ENCODE assay signal across 15 cellular contexts in the genomic region with DNA sequence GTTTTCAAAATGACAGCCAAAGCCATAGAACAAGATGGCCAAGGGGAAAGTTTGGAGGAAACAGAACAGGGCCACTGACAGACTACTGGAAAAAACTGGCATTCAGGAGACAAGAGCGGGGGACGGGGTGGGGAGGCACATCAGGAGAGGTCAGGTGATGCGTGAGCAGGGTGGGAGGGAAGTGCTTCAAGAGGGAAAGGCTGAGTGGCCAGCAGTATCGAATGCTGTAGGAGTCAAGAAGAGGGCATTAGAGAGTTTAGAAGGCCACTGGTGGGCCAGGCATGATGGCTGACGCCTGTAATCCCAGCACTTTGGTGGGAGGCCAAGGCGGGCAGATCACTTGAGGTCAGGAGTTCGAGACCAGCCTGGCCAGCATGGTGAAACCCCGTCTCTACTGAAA. TPM values are rescaled to one million over a fixed set of nuclear protein-coding genes. Genes with fewer than 3 reads are reported as not detected.
DNase-seq lines count a peak whose midpoint lies in the region; ATAC-seq and TF ChIP-seq lines count a peak whose summit lies in the region.
"Had no signal": no experiment of that assay in that cellular context is flagged by ENCODE, and none has a peak within 500 bp of the region (broad histone marks: within the 10 kb centered on the region; RNA-seq: fewer than 3 reads in every experiment).

No MANE protein-coding gene starts in this region.

- no peak overlapping the region for H3K18ac ChIP-seq in mesendoderm (ENCODE audit: low read length)

- H3K9me3 Mint-ChIP-seq in WTC11: no peaks in the 10 kb centered on the region
- H3K9me3 Mint-ChIP-seq in stimulated activated naive B cell treated with anti-CD40 and anti-IgM and Interleukin-4, amounts not matched to agents 10 μg/mL and 1 μg/mL and 100 μg/mL, for 72 hours: no peaks in the 10 kb centered on the region

- no peak overlapping the region for H3K56ac ChIP-seq in mesendoderm (ENCODE audit: low read length)

- CTCF ChIA-PET in WTC11 (lab: Charles Lee): interaction anchor here (2.4 kb wide), 1 partner anchor 11 kb away, joined by 17 read pairs; no protein-coding TSS in a partner anchor

- H4K5ac ChIP-seq in mesendoderm (ENCODE audit: low read length): no peak overlapping the region

- DNase-seq in activated effector memory CD4-positive, alpha-beta T cell treated with anti-CD3 and anti-CD28 coated beads, Interleukin-2, amount 50 U/mL, for 16 hours: peak; percentile 43
- no peak for DNase-seq in activated effector memory CD4-positive, alpha-beta T cell treated with Interleukin-2 at 50 U/mL for 16 hours
- no peak for DNase-seq in WTC11 (ENCODE audit: low spot score)
- peak; percentile 47 for DNase-seq in mesendoderm
- DNase-seq in stimulated activated naive B cell treated with anti-CD40 and anti-IgM and Interleukin-4, amounts not matched to agents 10 μg/mL and 1 μg/mL and 100 μg/mL, for 72 hours: no peak
- no peak for DNase-seq in GM13977 (ENCODE audit: low spot score)
- DNase-seq: activated naive CD4-positive, alpha-beta T cell treated with anti-CD3 and anti-CD28 coated beads, Interleukin-2, amount 50 U/mL, for 16 hours; KBM-7; NCI-H1092; stimulated activated CD4-positive, alpha-beta T cell treated with anti-CD3 and anti-CD28 coated beads, Interleukin-12 subunit alpha, Interleukin-12 subunit beta, amount 100 ng/mL, for 4 hours had no signal

- peaks cover 28% of the 10 kb centered on the region for H3K4me1 ChIP-seq in mesendoderm (ENCODE audit: control insufficient read depth, low read depth, low read length)

- H2AK5ac ChIP-seq in mesendoderm (ENCODE audit: low read length): no peak overlapping the region

- no peaks in the 10 kb centered on the region for H3K27me3 Mint-ChIP-seq in WTC11 (ENCODE audit: low read depth)
- H3K27me3 Mint-ChIP-seq in stimulated activated naive B cell treated with anti-CD40 and anti-IgM and Interleukin-4, amounts not matched to agents 10 μg/mL and 1 μg/mL and 100 μg/mL, for 72 hours: no peaks in the 10 kb centered on the region
- H3K27me3 Mint-ChIP-seq: progenitor cell of endocrine pancreas had no signal

- H3K36me3 Mint-ChIP-seq in WTC11: peaks cover 43% of the 10 kb centered on the region
- peaks cover 18 to 65% of the 10 kb centered on the region in 2 donors for H3K36me3 Mint-ChIP-seq in stimulated activated naive B cell treated with anti-CD40 and anti-IgM and Interleukin-4, amounts not matched to agents 10 μg/mL and 1 μg/mL and 100 μg/mL, for 72 hours

- no peak for TF ChIP-seq CTCF in WTC11 (IDR thresholded peaks at IDR 0.05)
- TF ChIP-seq CTCF in GM13977 (IDR thresholded peaks at IDR 0.05; ENCODE audit: extremely low read depth, insufficient read depth, missing control alignments): no peak

- no peak overlapping the region for H3K4ac ChIP-seq in mesendoderm (ENCODE audit: low read depth, low read length)

- no peak overlapping the region for H3K23ac ChIP-seq in mesendoderm (ENCODE audit: low read length)

- ATAC-seq in WTC11 (no peak), HG03025 (IDR thresholded peaks at IDR 0.05; ENCODE audit: low FRiP score, unreplicated experiment) (no peak), GM21825 (IDR thresholded peaks at IDR 0.05; ENCODE audit: unreplicated experiment) (no peak)
- no peak for ATAC-seq in stimulated activated naive B cell treated with anti-CD40 and anti-IgM and Interleukin-4, amounts not matched to agents 10 μg/mL and 1 μg/mL and 100 μg/mL, for 72 hours (replicated peaks)

- H3K27me3 ChIP-seq in mesendoderm (ENCODE audit: insufficient read depth, low read length, poor library complexity): no peaks in the 10 kb centered on the region
- H3K27me3 ChIP-seq: vagina had no signal

- WGBS in mesendoderm (ENCODE audit: extremely low coverage, insufficient coverage, low lambda C conversion rate): no CpG with 5 or more reads among the region's 8 CpGs

- H3K9ac ChIP-seq in mesendoderm (ENCODE audit: low read length): no peak overlapping the region

- POLR2A ChIA-PET in WTC11 (lab: Charles Lee): no interaction called here

- in situ Hi-C loops in GM13977 (cut with MboI; ENCODE audit: low pct_unique_long_range_greater_than_20kb, low sequenced_read_pairs, unreplicated experiment): no loop called here

- peaks cover 29% of the 10 kb centered on the region for H3K79me1 ChIP-seq in mesendoderm (ENCODE audit: low read length)

- no peak overlapping the region for H2BK5ac ChIP-seq in mesendoderm (ENCODE audit: low read length)

- H3K27ac Mint-ChIP-seq in WTC11: peak overlapping the region; percentile 71
- H3K27ac Mint-ChIP-seq in stimulated activated naive B cell treated with anti-CD40 and anti-IgM and Interleukin-4, amounts not matched to agents 10 μg/mL and 1 μg/mL and 100 μg/mL, for 72 hours: peak overlapping the region; percentile 68

- peaks cover 44% of the 10 kb centered on the region for H3K4me1 Mint-ChIP-seq in WTC11
- H3K4me1 Mint-ChIP-seq in stimulated activated naive B cell treated with anti-CD40 and anti-IgM and Interleukin-4, amounts not matched to agents 10 μg/mL and 1 μg/mL and 100 μg/mL, for 72 hours: peaks cover 42 to 59% of the 10 kb centered on the region in 2 donors

- peaks cover 50% of the 10 kb centered on the region for H3K79me2 ChIP-seq in mesendoderm (ENCODE audit: control insufficient read depth, insufficient read depth, low read length)

- no peak overlapping the region for H3K4me3 ChIP-seq in mesendoderm (ENCODE audit: low read length)
- H3K4me3 ChIP-seq: vagina had no signal

- H4K8ac ChIP-seq in mesendoderm (ENCODE audit: low read depth, low read length): no peak overlapping the region

- H2BK15ac ChIP-seq in mesendoderm (replicated peaks; ENCODE audit: low read depth): no peak overlapping the region

- H3K4me2 ChIP-seq in mesendoderm (ENCODE audit: low read length): no peak overlapping the region

- no peak overlapping the region for H2BK120ac ChIP-seq in mesendoderm (ENCODE audit: low read depth, low read length)

- H3K27ac ChIP-seq in mesendoderm (ENCODE audit: low read depth, low read length): no peak overlapping the region
- H3K27ac ChIP-seq: HL-60, vagina had no signal

- peaks cover 1% of the 10 kb centered on the region for H3K36me3 ChIP-seq in mesendoderm (ENCODE audit: control insufficient read depth, insufficient read depth, low read length)

- H3K4me3 Mint-ChIP-seq in WTC11: no peak overlapping the region
- no peak overlapping the region for H3K4me3 Mint-ChIP-seq in stimulated activated naive B cell treated with anti-CD40 and anti-IgM and Interleukin-4, amounts not matched to agents 10 μg/mL and 1 μg/mL and 100 μg/mL, for 72 hours

TF ChIP-seq in WTC11, 78 proteins besides CTCF, POLR2A, EP300 and RAD21:
- TF ChIP-seq, protein P1, sequence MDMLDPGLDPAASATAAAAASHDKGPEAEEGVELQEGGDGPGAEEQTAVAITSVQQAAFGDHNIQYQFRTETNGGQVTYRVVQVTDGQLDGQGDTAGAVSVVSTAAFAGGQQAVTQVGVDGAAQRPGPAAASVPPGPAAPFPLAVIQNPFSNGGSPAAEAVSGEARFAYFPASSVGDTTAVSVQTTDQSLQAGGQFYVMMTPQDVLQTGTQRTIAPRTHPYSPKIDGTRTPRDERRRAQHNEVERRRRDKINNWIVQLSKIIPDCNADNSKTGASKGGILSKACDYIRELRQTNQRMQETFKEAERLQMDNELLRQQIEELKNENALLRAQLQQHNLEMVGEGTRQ (CRISPR knock-in tag; IDR thresholded peaks at IDR 0.05): peak; percentile 32; the same call in 1 of the 2 replicates
- TF ChIP-seq TP53 (CRISPR knock-in tag; IDR thresholded peaks at IDR 0.05): no peak

RNA-seq across cellular contexts. Expression of a gene that starts 8.2 kb away (rescaled TPM):
- 98.9 to 108 TPM (median 101 TPM) in 3 replicates for total RNA-seq in WTC11 (2021)
- polyA plus RNA-seq in mesendoderm (2013, experiment 1 of 2): 34.9 TPM
- 34.2 TPM for polyA plus RNA-seq in mesendoderm (2013, experiment 2 of 2)

RNA-seq across cellular contexts. Expression of a gene that starts 13.2 kb away (rescaled TPM):
- 22.2 to 26.2 TPM (median 24.5 TPM) in 3 replicates for total RNA-seq in WTC11 (2021)
- 17.5 TPM for polyA plus RNA-seq in mesendoderm (2013, experiment 1 of 2)
- 16.2 TPM for polyA plus RNA-seq in mesendoderm (2013, experiment 2 of 2)

RNA-seq across cellular contexts. Expression of a gene that starts 32.2 kb away (rescaled TPM):
- total RNA-seq in WTC11 (2021): 131 to 146 TPM (median 135 TPM) in 3 replicates
- polyA plus RNA-seq in mesendoderm (2013, experiment 1 of 2): 90.1 TPM
- 87.9 TPM for polyA plus RNA-seq in mesendoderm (2013, experiment 2 of 2)

RNA-seq across cellular contexts. Expression of a gene that starts 41.9 kb away (rescaled TPM):
- total RNA-seq in WTC11 (2021): 17.7 to 30.1 TPM (median 18.6 TPM) in 3 replicates
- 5.8 TPM for polyA plus RNA-seq in mesendoderm (2013, experiment 1 of 2)
- polyA plus RNA-seq in mesendoderm (2013, experiment 2 of 2): 5.7 TPM

RNA-seq across cellular contexts. Expression of a gene that starts 57.5 kb away (rescaled TPM):
- 26.5 to 28.3 TPM (median 28.1 TPM) in 3 replicates for total RNA-seq in WTC11 (2021)
- 20.7 TPM for polyA plus RNA-seq in mesendoderm (2013, experiment 1 of 2)
- polyA plus RNA-seq in mesendoderm (2013, experiment 2 of 2): 21.2 TPM

Comparison
In these comparisons a context has a peak if more than half of its experiments do, and no peak if none do; other contexts are left out.
1. DNase-seq: peak in activated effector memory CD4-positive, alpha-beta T cell treated with anti-CD3 and anti-CD28 coated beads, Interleukin-2, amount 50 U/mL, for 16 hours (single experiment) and mesendoderm (single experiment); none in activated effector memory CD4-positive, alpha-beta T cell treated with Interleukin-2 at 50 U/mL for 16 hours (single experiment), WTC11 (single experiment), stimulated activated naive B cell treated with anti-CD40 and anti-IgM and Interleukin-4, amounts not matched to agents 10 μg/mL and 1 μg/mL and 100 μg/mL, for 72 hours (single experiment) and GM13977 (single experiment).